In the genomic region with DNA sequence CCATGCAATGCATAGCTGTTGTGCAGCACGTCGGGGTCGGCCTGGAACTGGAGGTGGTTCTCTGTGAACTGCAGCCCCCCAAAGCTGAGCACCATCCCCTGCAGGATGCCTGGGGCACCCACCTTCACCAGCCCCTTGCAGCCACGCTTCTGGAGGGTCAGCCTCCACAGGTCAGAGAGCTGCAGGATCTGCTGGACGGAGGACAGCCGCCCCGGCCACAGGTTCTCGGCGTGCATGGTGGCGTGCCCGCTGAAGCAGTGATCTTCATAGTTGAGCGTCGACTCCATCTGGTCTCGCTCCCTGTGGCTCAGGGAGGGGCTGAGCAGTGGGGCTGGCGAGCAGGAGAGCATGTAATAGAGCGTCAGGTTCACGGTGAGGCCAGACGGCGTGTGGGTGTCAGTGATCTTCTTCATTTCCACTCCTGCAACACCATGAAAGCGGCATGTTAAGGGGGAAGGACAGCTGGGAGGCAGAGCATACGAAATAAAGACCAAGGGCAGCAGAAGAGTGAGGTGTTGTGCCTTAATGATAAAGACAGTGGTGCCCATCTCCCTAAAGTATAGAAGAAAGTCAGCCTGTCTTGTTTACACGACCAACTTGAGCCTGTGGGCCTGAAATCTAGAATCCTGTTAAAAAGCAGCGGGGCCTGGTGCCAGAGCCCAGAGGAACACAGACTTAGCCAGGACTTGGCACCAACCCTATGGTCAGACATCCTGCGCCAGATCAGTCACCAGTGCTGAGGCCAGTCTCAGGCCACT, we compare ENCODE assay signal across 10 cellular contexts. TPM values are rescaled to one million over a fixed set of nuclear protein-coding genes. Genes with fewer than 3 reads are reported as not detected.
DNase-seq lines count a peak whose midpoint lies in the region; ATAC-seq, FAIRE-seq and TF ChIP-seq lines count a peak whose summit lies in the region.
"Had no signal": no experiment of that assay in that cellular context is flagged by ENCODE, and none has a peak within 500 bp of the region (broad histone marks: within the 10 kb centered on the region; RNA-seq: fewer than 3 reads in every experiment).

No MANE protein-coding gene starts in this region.

- no peak for DNase-seq in activated T-cell treated with anti-CD3 and anti-CD28 coated beads, Interleukin-2, amount 50 U/mL, for 72 hours
- DNase-seq in activated T-cell treated with anti-CD3 and anti-CD28 coated beads for 4 hours (no peak), endothelial cell of umbilical vein (ENCODE audit: low read depth, low spot score) (no peak), smooth muscle cell (lab: John Stamatoyannopoulos, UW; ENCODE audit: unreplicated experiment) (no peak), LoVo (ENCODE audit: low spot score) (no peak)
- DNase-seq in effector CD8-positive, alpha-beta T cell (lab: John Stamatoyannopoulos, UW), result no peak
- DNase-seq: NCI-H774, spleen had no signal

- no peaks in the 10 kb centered on the region for H3K27me3 Mint-ChIP-seq in activated T-cell treated with anti-CD3 and anti-CD28 coated beads, Interleukin-2, amount 50 U/mL, for 72 hours (ENCODE audit: low read depth)

- H3K27me3 ChIP-seq in SU-DHL-6 (ENCODE audit: low read length) (no peaks in the 10 kb centered on the region), endothelial cell of umbilical vein (ENCODE audit: control insufficient read depth in 2 of 2, insufficient read depth in 2 of 2, low read length in 2 of 2) (no peaks in the 10 kb centered on the region), smooth muscle cell (ENCODE audit: low read depth) (no peaks in the 10 kb centered on the region)
- H3K27me3 ChIP-seq: spleen had no signal

- no peak overlapping the region for H2AFZ ChIP-seq in SU-DHL-6 (ENCODE audit: low read depth, low read length, severe bottlenecking)
- H2AFZ ChIP-seq in endothelial cell of umbilical vein (ENCODE audit: low read depth, low read length), result no peak overlapping the region
- no peak overlapping the region for H2AFZ ChIP-seq in smooth muscle cell (ENCODE audit: low read depth)

- no peak for TF ChIP-seq POLR2A in endothelial cell of umbilical vein (IDR thresholded peaks at IDR 0.05; ENCODE audit: low read depth, low read length)

- H3K79me2 ChIP-seq in SU-DHL-6 (ENCODE audit: insufficient read depth, low read length), result peaks cover 48% of the 10 kb centered on the region
- H3K79me2 ChIP-seq in endothelial cell of umbilical vein (ENCODE audit: control insufficient read depth, insufficient read depth, low read length), result peaks cover 31% of the 10 kb centered on the region
- peaks cover 32% of the 10 kb centered on the region for H3K79me2 ChIP-seq in smooth muscle cell (ENCODE audit: low read depth)

- peak overlapping the region; percentile 68 for H3K27ac Mint-ChIP-seq in activated T-cell treated with anti-CD3 and anti-CD28 coated beads, Interleukin-2, amount 50 U/mL, for 72 hours

- H3K4me2 ChIP-seq in SU-DHL-6 (ENCODE audit: low read depth, low read length, poor library complexity, severe bottlenecking) (peak overlapping the region; percentile 88), endothelial cell of umbilical vein (ENCODE audit: insufficient read depth, low read length) (no peak overlapping the region), smooth muscle cell (no peak overlapping the region)

- CTCF ChIA-PET in endothelial cell of umbilical vein (lab: Charles Lee), result no interaction called here

- H3K9ac ChIP-seq in SU-DHL-6 (ENCODE audit: low read length) (peak overlapping the region; percentile 64; the same call in 1 of the 2 replicates), endothelial cell of umbilical vein (replicated peaks; ENCODE audit: extremely low read depth, insufficient read depth, low read length) (no peak overlapping the region), smooth muscle cell (ENCODE audit: low read depth) (no peak overlapping the region)

- TF ChIP-seq CTCF in SU-DHL-6 (IDR thresholded peaks at IDR 0.05; ENCODE audit: insufficient read depth, low read length, poor library complexity, severe bottlenecking) (no peak), endothelial cell of umbilical vein (IDR thresholded peaks at IDR 0.05; ENCODE audit: extremely low read depth in 1 of 2, insufficient read depth in 1 of 2, low read depth in 1 of 2, low read length in 2 of 2) (no peak), smooth muscle cell (IDR thresholded peaks at IDR 0.05; ENCODE audit: borderline replicate concordance, insufficient read depth, poor library complexity, severe bottlenecking) (no peak)

- WGBS in smooth muscle cell (ENCODE audit: low lambda C conversion rate), result 97% methylated on average over 24 of the region's 24 CpGs

- no peaks in the 10 kb centered on the region for H3K9me2 ChIP-seq in SU-DHL-6 (replicated peaks; ENCODE audit: insufficient read depth, low read length)

- POLR2A ChIA-PET in endothelial cell of umbilical vein (lab: Charles Lee), result interaction anchor here (0.7 to 1.4 kb wide), 2 partner anchors 14 to 15 kb away, joined by 3 to 4 read pairs; no protein-coding TSS in a partner anchor

- peak overlapping the region; percentile 67 to 84 for H3K4me3 Mint-ChIP-seq in activated T-cell treated with anti-CD3 and anti-CD28 coated beads, Interleukin-2, amount 50 U/mL, for 72 hours

- H3K4me1 ChIP-seq in endothelial cell of umbilical vein (ENCODE audit: control insufficient read depth, extremely low read depth, insufficient read depth, low read length) (peaks cover 20% of the 10 kb centered on the region), smooth muscle cell (ENCODE audit: low read depth) (peaks cover 19% of the 10 kb centered on the region)

- H3K4me1 Mint-ChIP-seq in activated T-cell treated with anti-CD3 and anti-CD28 coated beads, Interleukin-2, amount 50 U/mL, for 72 hours (ENCODE audit: low read depth), result peaks cover 53% of the 10 kb centered on the region

- H3K9me3 Mint-ChIP-seq in activated T-cell treated with anti-CD3 and anti-CD28 coated beads, Interleukin-2, amount 50 U/mL, for 72 hours, result no peaks in the 10 kb centered on the region

- intact Hi-C loops in endothelial cell of umbilical vein (cut with micrococcal nuclease), result no loop called here

- peaks cover 16% of the 10 kb centered on the region for H4K20me1 ChIP-seq in SU-DHL-6 (ENCODE audit: low read depth, low read length)
- no peaks in the 10 kb centered on the region for H4K20me1 ChIP-seq in endothelial cell of umbilical vein (replicated peaks; ENCODE audit: control insufficient read depth, extremely low read depth, insufficient read depth, low read length)
- peaks cover 51% of the 10 kb centered on the region for H4K20me1 ChIP-seq in smooth muscle cell (ENCODE audit: low read depth)

- BruUV-seq in endothelial cell of umbilical vein (replicated peaks; lab: Mats Ljungman, UMichigan), result TSS peak; percentile 8

- no peaks in the 10 kb centered on the region for H3K9me3 ChIP-seq in SU-DHL-6 (ENCODE audit: insufficient read depth, low read length)
- H3K9me3 ChIP-seq in endothelial cell of umbilical vein (replicated peaks; ENCODE audit: control insufficient read depth, insufficient read depth, low read length), result no peaks in the 10 kb centered on the region
- no peaks in the 10 kb centered on the region for H3K9me3 ChIP-seq in smooth muscle cell (replicated peaks; ENCODE audit: low read depth)
- H3K9me3 ChIP-seq: spleen had no signal

- dilution Hi-C loops in endothelial cell of umbilical vein (cut with MboI; ENCODE audit: extremely low pct_ligation_motif_present, low sequenced_read_pairs), result no loop called here

- no peak for ATAC-seq in activated T-cell treated with anti-CD3 and anti-CD28 coated beads, Interleukin-2, amount 50 U/mL, for 72 hours (replicated peaks in 1 of 2)
- ATAC-seq in GM18517 (IDR thresholded peaks at IDR 0.05; ENCODE audit: unreplicated experiment), result no peak

- peaks cover 4% of the 10 kb centered on the region; the same call in 1 of the 2 replicates for H3K36me3 ChIP-seq in SU-DHL-6 (ENCODE audit: low read length)
- H3K36me3 ChIP-seq in endothelial cell of umbilical vein (ENCODE audit: control insufficient read depth in 2 of 2, extremely low read depth in 1 of 2, insufficient read depth in 2 of 2, low read length in 2 of 2), result peaks cover 0 to 23% of the 10 kb centered on the region in 2 experiments
- H3K36me3 ChIP-seq in smooth muscle cell (ENCODE audit: low read depth), result no peaks in the 10 kb centered on the region

- H3F3A ChIP-seq in SU-DHL-6 (ENCODE audit: insufficient read depth) (peaks cover 9% of the 10 kb centered on the region), smooth muscle cell (ENCODE audit: low read depth) (peaks cover 13% of the 10 kb centered on the region)

- H3K9me1 ChIP-seq in endothelial cell of umbilical vein (replicated peaks; ENCODE audit: control insufficient read depth, extremely low read depth, insufficient read depth, low read length), result no peaks in the 10 kb centered on the region

- H3K27ac ChIP-seq in SU-DHL-6 (ENCODE audit: low read depth, low read length), result no peak overlapping the region
- H3K27ac ChIP-seq in endothelial cell of umbilical vein (ENCODE audit: insufficient read depth, low read depth, low read length), result no peak overlapping the region
- no peak overlapping the region for H3K27ac ChIP-seq in smooth muscle cell (ENCODE audit: low read depth)

- H3K4me3 ChIP-seq in SU-DHL-6 (ENCODE audit: insufficient read depth, low read length, poor library complexity, severe bottlenecking) (peak overlapping the region; percentile 15), endothelial cell of umbilical vein (replicated peaks in 1 of 3; ENCODE audit: insufficient read depth in 1 of 3, low read depth in 1 of 3, low read length in 3 of 3) (no peak overlapping the region), smooth muscle cell (peak overlapping the region; percentile 24)

- no peak for FAIRE-seq in endothelial cell of umbilical vein (lab: Jason Lieb, UNC)

- peaks cover 3 to 9% of the 10 kb centered on the region in 2 donors for H3K36me3 Mint-ChIP-seq in activated T-cell treated with anti-CD3 and anti-CD28 coated beads, Interleukin-2, amount 50 U/mL, for 72 hours (ENCODE audit: insufficient read depth in 2 of 2)

RNA-seq across cellular contexts. Expression of gene KIAA2013, which starts 3.0 kb away (rescaled TPM):
- total RNA-seq in activated T-cell treated with anti-CD3 and anti-CD28 coated beads, Interleukin-2, amount 50 U/mL, for 72 hours, result 10 to 100 TPM; 25.3 to 26.9 TPM
- total RNA-seq in endothelial cell of umbilical vein (52.9 and 56.1 TPM in 2 replicates), smooth muscle cell (41.0 and 41.3 TPM in 2 replicates)
- polyA plus RNA-seq in endothelial cell of umbilical vein (137 and 194 TPM in 2 replicates), smooth muscle cell (70.9 and 71.6 TPM in 2 replicates)
- polyA plus RNA-seq in endothelial cell of umbilical vein (2011; cell fraction: cytosol; rRNA removed), result 72.1 and 89.3 TPM in 2 replicates
- polyA plus RNA-seq in endothelial cell of umbilical vein (2011; cell fraction: nucleus; rRNA removed), result 34.1 and 34.7 TPM in 2 replicates
- 36.3 and 36.6 TPM in 2 replicates for polyA plus RNA-seq in endothelial cell of umbilical vein (2012)
- 46.3 and 55.5 TPM in 2 replicates for polyA minus RNA-seq in endothelial cell of umbilical vein
- 48.6 TPM for polyA minus RNA-seq in endothelial cell of umbilical vein (2011; cell fraction: cytosol; rRNA and poly(A)+ RNA removed)
- 13.8 and 15.0 TPM in 2 replicates for polyA minus RNA-seq in endothelial cell of umbilical vein (2011; cell fraction: nucleus; rRNA and poly(A)+ RNA removed)

RNA-seq across cellular contexts. Expression of gene PLOD1, which starts 11.3 kb away (rescaled TPM):
- 10 to 100 TPM; 13.5 to 13.6 TPM for total RNA-seq in activated T-cell treated with anti-CD3 and anti-CD28 coated beads, Interleukin-2, amount 50 U/mL, for 72 hours
- total RNA-seq in endothelial cell of umbilical vein (245 and 260 TPM in 2 replicates), smooth muscle cell (292 and 362 TPM in 2 replicates)
- polyA plus RNA-seq in endothelial cell of umbilical vein (412 and 424 TPM in 2 replicates), smooth muscle cell (425 and 559 TPM in 2 replicates)
- 307 and 311 TPM in 2 replicates for polyA plus RNA-seq in endothelial cell of umbilical vein (2011; cell fraction: cytosol; rRNA removed)
- 187 and 218 TPM in 2 replicates for polyA plus RNA-seq in endothelial cell of umbilical vein (2011; cell fraction: nucleus; rRNA removed)
- 236 and 278 TPM in 2 replicates for polyA plus RNA-seq in endothelial cell of umbilical vein (2012)
- polyA minus RNA-seq in endothelial cell of umbilical vein, result 286 and 316 TPM in 2 replicates
- polyA minus RNA-seq in endothelial cell of umbilical vein (2011; cell fraction: cytosol; rRNA and poly(A)+ RNA removed), result 45.9 TPM
- polyA minus RNA-seq in endothelial cell of umbilical vein (2011; cell fraction: nucleus; rRNA and poly(A)+ RNA removed), result 81.1 and 81.9 TPM in 2 replicates

RNA-seq across cellular contexts. Expression of gene MFN2, which starts 57.0 kb away (rescaled TPM):
- 10 to 100 TPM; 54.8 to 66.1 TPM for total RNA-seq in activated T-cell treated with anti-CD3 and anti-CD28 coated beads, Interleukin-2, amount 50 U/mL, for 72 hours
- 66.6 and 82.4 TPM in 2 replicates for total RNA-seq in endothelial cell of umbilical vein
- polyA plus RNA-seq in endothelial cell of umbilical vein, result 41.8 and 51.4 TPM in 2 replicates
- polyA plus RNA-seq in endothelial cell of umbilical vein (2011; cell fraction: cytosol; rRNA removed), result 45.7 and 52.7 TPM in 2 replicates
- 72.2 and 73.2 TPM in 2 replicates for polyA plus RNA-seq in endothelial cell of umbilical vein (2011; cell fraction: nucleus; rRNA removed)
- 76.5 and 104 TPM in 2 replicates for polyA plus RNA-seq in endothelial cell of umbilical vein (2012)
- 76.2 and 76.4 TPM in 2 replicates for polyA minus RNA-seq in endothelial cell of umbilical vein
- 34.5 TPM for polyA minus RNA-seq in endothelial cell of umbilical vein (2011; cell fraction: cytosol; rRNA and poly(A)+ RNA removed)
- polyA minus RNA-seq in endothelial cell of umbilical vein (2011; cell fraction: nucleus; rRNA and poly(A)+ RNA removed), result 21.9 and 22.5 TPM in 2 replicates
- total RNA-seq in smooth muscle cell, result 30.0 and 34.2 TPM in 2 replicates
- polyA plus RNA-seq in smooth muscle cell, result 39.7 and 42.8 TPM in 2 replicates

Comparison
In these comparisons a context has a peak if more than half of its experiments do, and no peak if none do; other contexts are left out.
1. H3K4me3 ChIP-seq: peak in SU-DHL-6 (single experiment) and smooth muscle cell (single experiment); none in endothelial cell of umbilical vein (0 of 3).
2. RNA of gene PLOD1, which starts 11.3 kb away (total RNA-seq): 292 to 362 TPM in smooth muscle cell and 245 to 260 TPM in endothelial cell of umbilical vein; 13.5 to 13.6 TPM in activated T-cell treated with anti-CD3 and anti-CD28 coated beads, Interleukin-2, amount 50 U/mL, for 72 hours; every median in the first group is over 10 times any median in the second.